Comparison of ENCODE assay signal across 25 cellular contexts in the genomic region with DNA sequence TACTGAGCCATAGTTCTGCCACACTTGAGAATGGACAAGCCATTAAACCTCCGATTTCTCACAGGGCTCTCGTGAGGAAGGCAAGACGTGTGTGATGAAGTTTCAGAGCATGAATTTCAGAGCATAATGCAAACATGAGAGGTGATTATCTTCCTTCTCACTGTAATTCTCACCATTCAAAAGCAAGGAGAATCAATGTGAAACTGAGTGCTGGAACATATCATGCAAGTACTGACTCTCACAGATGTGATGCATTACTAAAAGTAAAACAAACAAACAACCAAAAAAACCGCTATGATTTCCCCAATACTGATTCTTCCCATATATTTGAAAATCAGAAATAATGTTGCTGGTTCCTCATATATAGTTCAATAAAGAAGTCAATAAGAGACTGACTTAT. TPM values are rescaled to one million over a fixed set of nuclear protein-coding genes. Genes with fewer than 3 reads are reported as not detected.
A peak's percentile ranks its signal among the peaks of the same experiment; 100 is the strongest.
DNase-seq lines count a peak whose midpoint lies in the region; ATAC-seq and TF ChIP-seq lines count a peak whose summit lies in the region.
"Had no signal": no experiment of that assay in that cellular context is flagged by ENCODE, and none has a peak within 500 bp of the region (broad histone marks: within the 10 kb centered on the region; RNA-seq: fewer than 3 reads in every experiment).

No MANE protein-coding gene starts in this region.

- no peaks in the 10 kb centered on the region for H3K9me3 ChIP-seq in SK-N-MC (ENCODE audit: low read depth, low read length)
- H3K9me3 ChIP-seq: heart left ventricle, testis had no signal

- H3K27ac ChIP-seq in SK-N-MC = peak overlapping the region; percentile 26; the same call in 1 of the 2 replicates
- H3K27ac ChIP-seq: heart left ventricle, Peyer's patch, testis had no signal

- no peak overlapping the region for H3K9ac ChIP-seq in SK-N-MC (ENCODE audit: insufficient read length)

- no peaks in the 10 kb centered on the region for H3K27me3 Mint-ChIP-seq in osteocyte (ENCODE audit: unreplicated experiment)
- peaks cover 19% of the 10 kb centered on the region for H3K27me3 Mint-ChIP-seq in activated naive CD8-positive, alpha-beta T cell treated with anti-CD3 and anti-CD28 coated beads for 36 hours
- H3K27me3 Mint-ChIP-seq: activated naive CD4-positive, alpha-beta T cell treated with anti-CD3 and anti-CD28 coated beads, Interleukin-2, amount 10 ng/mL, durations not matched to agents 7 days and 5 days had no signal

- TF ChIP-seq CTCF in osteocyte (IDR thresholded peaks at IDR 0.05) = no peak

- H3K4me3 ChIP-seq in SK-N-MC = no peak overlapping the region
- H3K4me3 ChIP-seq: heart left ventricle, Peyer's patch, testis had no signal

- DNase-seq in SK-N-MC (ENCODE audit: low read depth, low spot score) = no peak
- DNase-seq in osteocyte (ENCODE audit: extremely low spot score, unreplicated experiment) = no peak
- no peak for DNase-seq in NCI-H1694 treated with DMSO at 0.1 percent for 48 hours (lab: John Stamatoyannopoulos, UW)
- no peak for DNase-seq in activated naive CD8-positive, alpha-beta T cell treated with anti-CD3 and anti-CD28 coated beads for 36 hours
- DNase-seq: activated CD4-positive, alpha-beta memory T cell treated with anti-CD3 and anti-CD28 coated beads for 36 hours; activated CD8-positive, alpha-beta memory T cell treated with anti-CD3 and anti-CD28 coated beads, Interleukin-2, amount 50 U/mL, for 48 hours; activated naive CD4-positive, alpha-beta T cell treated with anti-CD3 and anti-CD28 coated beads, Interleukin-2, amount 10 ng/mL, durations not matched to agents 7 days and 5 days; anterior cingulate cortex; cortex of kidney; effector memory CD8-positive, alpha-beta T cell; foreskin fibroblast; heart left ventricle; midbrain; naive thymus-derived CD4-positive, alpha-beta T cell; NCI-H2171; NCI-H510A treated with DMSO at 0.1 percent for 48 hours; occipital lobe; Peyer's patch; SIG-M5; stimulated activated naive CD4-positive, alpha-beta T cell treated with Interleukin-2 at 50 U/mL for 16 hours; testis had no signal

- H3K4me3 Mint-ChIP-seq in osteocyte (ENCODE audit: unreplicated experiment) = no peak overlapping the region
- H3K4me3 Mint-ChIP-seq in activated naive CD8-positive, alpha-beta T cell treated with anti-CD3 and anti-CD28 coated beads for 36 hours = no peak overlapping the region
- H3K4me3 Mint-ChIP-seq: activated CD4-positive, alpha-beta memory T cell treated with anti-CD3 and anti-CD28 coated beads for 36 hours; activated naive CD4-positive, alpha-beta T cell treated with anti-CD3 and anti-CD28 coated beads, Interleukin-2, amount 10 ng/mL, durations not matched to agents 7 days and 5 days; CD14-positive monocyte; effector memory CD8-positive, alpha-beta T cell; naive thymus-derived CD4-positive, alpha-beta T cell had no signal

- H3K36me3 Mint-ChIP-seq in osteocyte (ENCODE audit: unreplicated experiment) = peaks cover 5% of the 10 kb centered on the region
- H3K36me3 Mint-ChIP-seq in activated naive CD8-positive, alpha-beta T cell treated with anti-CD3 and anti-CD28 coated beads for 36 hours = no peaks in the 10 kb centered on the region
- H3K36me3 Mint-ChIP-seq: activated CD4-positive, alpha-beta memory T cell treated with anti-CD3 and anti-CD28 coated beads for 36 hours; activated naive CD4-positive, alpha-beta T cell treated with anti-CD3 and anti-CD28 coated beads, Interleukin-2, amount 10 ng/mL, durations not matched to agents 7 days and 5 days; CD14-positive monocyte; naive thymus-derived CD4-positive, alpha-beta T cell had no signal

- peaks cover 4% of the 10 kb centered on the region for H3K9me3 Mint-ChIP-seq in osteocyte (ENCODE audit: unreplicated experiment)
- peaks cover 2% of the 10 kb centered on the region for H3K9me3 Mint-ChIP-seq in activated naive CD8-positive, alpha-beta T cell treated with anti-CD3 and anti-CD28 coated beads for 36 hours
- H3K9me3 Mint-ChIP-seq: activated CD4-positive, alpha-beta memory T cell treated with anti-CD3 and anti-CD28 coated beads for 36 hours; activated naive CD4-positive, alpha-beta T cell treated with anti-CD3 and anti-CD28 coated beads, Interleukin-2, amount 10 ng/mL, durations not matched to agents 7 days and 5 days; effector memory CD8-positive, alpha-beta T cell; naive thymus-derived CD4-positive, alpha-beta T cell had no signal

- H3K4me1 Mint-ChIP-seq in osteocyte (ENCODE audit: unreplicated experiment) = peaks cover 90% of the 10 kb centered on the region
- peaks cover 5% of the 10 kb centered on the region for H3K4me1 Mint-ChIP-seq in activated naive CD8-positive, alpha-beta T cell treated with anti-CD3 and anti-CD28 coated beads for 36 hours

- H3K27ac Mint-ChIP-seq in osteocyte (ENCODE audit: unreplicated experiment) = peak overlapping the region; percentile 78
- H3K27ac Mint-ChIP-seq in activated naive CD8-positive, alpha-beta T cell treated with anti-CD3 and anti-CD28 coated beads for 36 hours = no peak overlapping the region
- H3K27ac Mint-ChIP-seq: activated CD4-positive, alpha-beta memory T cell treated with anti-CD3 and anti-CD28 coated beads for 36 hours; activated naive CD4-positive, alpha-beta T cell treated with anti-CD3 and anti-CD28 coated beads, Interleukin-2, amount 10 ng/mL, durations not matched to agents 7 days and 5 days; CD14-positive monocyte; effector memory CD8-positive, alpha-beta T cell; naive thymus-derived CD4-positive, alpha-beta T cell had no signal

- ATAC-seq in GM18519 (IDR thresholded peaks at IDR 0.05; ENCODE audit: low FRiP score, unreplicated experiment) = peak; percentile 54
- ATAC-seq in HG02885 (IDR thresholded peaks at IDR 0.05; ENCODE audit: poor library complexity, unreplicated experiment) = peak; percentile 51
- no peak for ATAC-seq in HG03460 (IDR thresholded peaks at IDR 0.05; ENCODE audit: unreplicated experiment)
- ATAC-seq: effector memory CD8-positive, alpha-beta T cell; heart left ventricle; naive thymus-derived CD4-positive, alpha-beta T cell had no signal

- H3K36me3 ChIP-seq in SK-N-MC (ENCODE audit: insufficient read depth, low read length) = no peaks in the 10 kb centered on the region
- H3K36me3 ChIP-seq: heart left ventricle, Peyer's patch had no signal

RNA-seq across cellular contexts. Expression of a gene that starts 23.7 kb away (rescaled TPM):
- 132 and 143 TPM in 2 replicates for total RNA-seq in osteocyte
- total RNA-seq in activated naive CD8-positive, alpha-beta T cell treated with anti-CD3 and anti-CD28 coated beads for 36 hours = not detected
- total RNA-seq: activated CD4-positive, alpha-beta memory T cell treated with anti-CD3 and anti-CD28 coated beads for 36 hours had no signal

Comparison
In these comparisons a context has a peak if more than half of its experiments do, and no peak if none do; other contexts are left out.
1. RNA of a gene that starts 23.7 kb away (total RNA-seq): 132 to 143 TPM in osteocyte; not detected in activated naive CD8-positive, alpha-beta T cell treated with anti-CD3 and anti-CD28 coated beads for 36 hours; every median in the first group is over 100 times any median in the second.